ENCODE assay signal across 8 cellular contexts in genomic region chr2:67780841-67781240, GRCh38.
DNase-seq lines count a peak whose midpoint lies in the region; ATAC-seq and TF ChIP-seq lines count a peak whose summit lies in the region.
"Not testable (repeated sequence)": the region's sequence is repeated elsewhere in the genome, so short reads cannot be mapped to it uniquely, and the experiment has no call there.

No MANE protein-coding gene starts in this region.

- not testable (repeated sequence) for H3K36me3 Mint-ChIP-seq in HFFc6 (ENCODE audit: low read depth)

- H3K4me3 ChIP-seq in AG10803 (ENCODE audit: low read length); cardiac fibroblast (replicated peaks in 1 of 2; ENCODE audit: low read depth in 2 of 2, low read length in 2 of 2); fibroblast of mammary gland (ENCODE audit: control insufficient read depth, low read depth, low read length); uterus: not testable (repeated sequence)

- not testable (repeated sequence) for H3K9me3 Mint-ChIP-seq in HFFc6

- not testable (repeated sequence) for H3K9me3 ChIP-seq in uterus

- H3K27me3 ChIP-seq in uterus: not testable (repeated sequence)

- H3K4me3 Mint-ChIP-seq in HFFc6: peak overlapping the region; percentile 57; the same call in 1 of the 2 replicates

- H3K27ac Mint-ChIP-seq in HFFc6: peak overlapping the region; percentile 49; the same call in 1 of the 2 replicates

- not testable (repeated sequence) for H3K4me1 ChIP-seq in uterus

- ATAC-seq in Right ventricle myocardium inferior: not testable (repeated sequence)

- H3K27ac ChIP-seq in uterus: peak overlapping the region; percentile 73 to 86

- not testable (repeated sequence) for TF ChIP-seq CTCF in AG10803 (conservative IDR thresholded peaks at IDR 0.05; ENCODE audit: low read length); HFFc6 (IDR thresholded peaks at IDR 0.05); cardiac fibroblast (IDR thresholded peaks at IDR 0.05; ENCODE audit: low read depth, low read length); fibroblast of mammary gland (conservative IDR thresholded peaks at IDR 0.05; ENCODE audit: control insufficient read depth, insufficient read depth, low read depth, low read length); uterus (IDR thresholded peaks at IDR 0.05)

- peaks cover 57% of the 10 kb centered on the region for H3K4me1 Mint-ChIP-seq in HFFc6 (ENCODE audit: low read depth)

- DNase-seq in AG10803 (ENCODE audit: low read depth) (peak; percentile 53), amniotic epithelial cell (ENCODE audit: low read depth) (peak; percentile 75), cardiac fibroblast (ENCODE audit: low read depth in 2 of 2) (peak; percentile 26 to 52), fibroblast of mammary gland (ENCODE audit: low read depth) (peak; percentile 55), Right ventricle myocardium inferior (ENCODE audit: missing footprints) (peak; percentile 37), renal cortical epithelial cell (ENCODE audit: low read depth) (peak; percentile 38)
- DNase-seq in HFFc6, uterus: not testable (repeated sequence)

- intact Hi-C loops in Right ventricle myocardium inferior (cut with DNase I); uterus (cut with DNase I; ENCODE audit: low total_unique reads): not testable (repeated sequence)

- H3K27me3 Mint-ChIP-seq in HFFc6 (ENCODE audit: insufficient read depth): not testable (repeated sequence)

- not testable (repeated sequence) for H3K36me3 ChIP-seq in uterus

- TF ChIP-seq POLR2A in uterus (IDR thresholded peaks at IDR 0.05): not testable (repeated sequence)
